13 cellular contexts compared by ENCODE assay signal in genomic region chr6:139568956-139569538, GRCh38.
DNase-seq lines count a peak whose midpoint lies in the region; ATAC-seq, FAIRE-seq and TF ChIP-seq lines count a peak whose summit lies in the region.
"Had no signal": no experiment of that assay in that cellular context is flagged by ENCODE, and none has a peak within 500 bp of the region (broad histone marks: within the 10 kb centered on the region; RNA-seq: fewer than 3 reads in every experiment).

No MANE protein-coding gene starts in this region.

- no peak for TF ChIP-seq POLR2A in lower leg skin (IDR thresholded peaks at IDR 0.05)

- peaks cover 6% of the 10 kb centered on the region for H3K9me3 Mint-ChIP-seq in nephron

- H3K4me3 ChIP-seq in lower leg skin (ENCODE audit: low read depth, poor library complexity, severe bottlenecking), result no peak overlapping the region
- H3K4me3 ChIP-seq: heart right ventricle had no signal

- intact Hi-C loops in lower leg skin (cut with DNase I; ENCODE audit: low total_unique reads), result no loop called here

- no peak for TF ChIP-seq CTCF in nephron (IDR thresholded peaks at IDR 0.05; ENCODE audit: unreplicated experiment in 3 of 3)
- TF ChIP-seq CTCF in lower leg skin (IDR thresholded peaks at IDR 0.05), result no peak

- H3K36me3 Mint-ChIP-seq in nephron (ENCODE audit: low read depth), result peaks cover 3% of the 10 kb centered on the region

- no peak overlapping the region for H3K4me3 Mint-ChIP-seq in nephron
- H3K4me3 Mint-ChIP-seq: CD4-positive, CD25-positive, alpha-beta regulatory T cell; stimulated activated naive CD8-positive, alpha-beta T cell treated with anti-CD3 and anti-CD28 coated beads, Interleukin-15, Interleukin-2, amounts not matched to agents 100 ng/mL and 50 ng/mL, for 24 hours had no signal

- peaks cover 13% of the 10 kb centered on the region for H3K4me1 Mint-ChIP-seq in nephron
- H3K4me1 Mint-ChIP-seq: CD4-positive, CD25-positive, alpha-beta regulatory T cell had no signal

- peak overlapping the region; percentile 30 to 85 (median 37) for H3K27ac Mint-ChIP-seq in nephron
- H3K27ac Mint-ChIP-seq: CD4-positive, CD25-positive, alpha-beta regulatory T cell; stimulated activated naive CD8-positive, alpha-beta T cell treated with anti-CD3 and anti-CD28 coated beads, Interleukin-15, Interleukin-2, amounts not matched to agents 100 ng/mL and 50 ng/mL, for 24 hours had no signal

- peak; percentile 37 for DNase-seq in COLO829 (ENCODE audit: low spot score)
- peak; percentile 79 for DNase-seq in RCC 7860 (ENCODE audit: low spot score)
- DNase-seq in epidermal melanocyte (ENCODE audit: insufficient read length, low spot score), result peak; percentile 50
- DNase-seq in GM19240 (ENCODE audit: insufficient read length, low spot score), result no peak
- DNase-seq in activated gamma-delta T cell (lab: John Stamatoyannopoulos, UW), result no peak
- no peak for DNase-seq in lower leg skin (ENCODE audit: low spot score in 2 of 2)
- DNase-seq: CD4-positive, CD25-positive, alpha-beta regulatory T cell; heart right ventricle; NCI-H526 had no signal

- 61 to 67% methylated on average over 5 of the region's 5 CpGs for WGBS in lower leg skin, 2 donors

- no peak for ATAC-seq in HG03108 (IDR thresholded peaks at IDR 0.05; ENCODE audit: unreplicated experiment)
- ATAC-seq: heart right ventricle had no signal

- FAIRE-seq in RCC 7860 (lab: Jason Lieb, UNC), result peak; percentile 95
- FAIRE-seq: GM12891 had no signal

- H3K27me3 Mint-ChIP-seq in nephron (ENCODE audit: low read depth), result no peaks in the 10 kb centered on the region

Comparison
In these comparisons a context has a peak if more than half of its experiments do, and no peak if none do; other contexts are left out.
1. DNase-seq: peak in COLO829 (single experiment), RCC 7860 (single experiment) and epidermal melanocyte (single experiment); none in GM19240 (single experiment), activated gamma-delta T cell (single experiment) and lower leg skin (0 of 2).